In the genomic region with DNA sequence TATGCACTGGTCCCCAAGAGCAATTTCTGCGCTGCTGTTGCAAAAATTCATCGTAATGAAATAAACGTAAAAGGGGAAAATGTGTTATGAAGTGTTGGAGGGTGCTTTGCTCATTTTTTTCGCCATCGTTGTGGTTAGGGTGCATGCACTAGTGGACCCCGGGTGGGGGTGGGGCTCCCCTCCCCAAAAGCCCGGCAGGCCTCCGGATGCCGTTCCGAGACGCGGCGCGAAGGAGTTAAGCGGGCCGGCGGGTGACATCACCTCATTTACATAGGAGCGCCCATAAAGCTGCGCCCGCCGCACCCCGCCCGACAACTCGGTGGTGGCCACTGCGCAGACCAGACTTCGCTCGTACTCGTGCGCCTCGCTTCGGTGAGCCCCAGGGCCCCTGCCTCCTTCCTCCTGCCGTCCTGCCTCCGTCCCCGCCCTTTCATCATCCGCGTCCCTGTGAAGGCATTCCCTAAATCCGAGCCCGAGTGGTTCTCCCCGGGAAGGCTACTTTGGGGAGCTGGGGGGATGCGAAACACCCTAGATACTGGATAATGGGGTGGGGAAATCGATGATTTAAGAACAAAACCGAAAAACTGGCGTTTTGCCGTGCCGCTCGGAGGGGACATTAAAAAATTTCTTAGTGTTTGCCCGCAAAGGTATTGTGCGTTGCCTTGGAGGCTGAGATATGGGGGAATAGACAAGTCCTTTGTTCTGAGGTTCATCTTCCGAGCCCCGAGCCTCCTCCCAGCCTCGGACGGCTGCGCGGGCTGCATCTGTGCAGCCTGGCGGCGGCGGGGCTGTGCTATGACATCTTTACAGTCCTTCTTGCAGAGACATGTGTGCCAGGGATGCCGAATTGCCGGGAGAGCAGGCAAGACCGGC, we compare ENCODE assay signal across 8 cellular contexts. TPM values are rescaled to one million over a fixed set of nuclear protein-coding genes. Genes with fewer than 3 reads are reported as not detected.
DNase-seq lines count a peak whose midpoint lies in the region; TF ChIP-seq lines count a peak whose summit lies in the region.

A gene (plus strand): TSS at position 314 of the 873 bp plus-strand sequence.

- H3K9me2 ChIP-seq in DOHH2 (replicated peaks; ENCODE audit: control insufficient read depth, low read length): no peaks in the 10 kb centered on the region

- DNase-seq in HCEC 1CT (peak; percentile 77), NB4 (ENCODE audit: low read depth) (peak; percentile 92), SKM-1 treated with dmso at 0.1 percent for 144 hours (lab: John Stamatoyannopoulos, UW; ENCODE audit: unreplicated experiment) (peak; percentile 67), globus pallidus (ENCODE audit: low spot score) (peak; percentile 77), occipital lobe (lab: John Stamatoyannopoulos, UW) (peak; percentile 68), testis (peak; percentile 81)

- no peaks in the 10 kb centered on the region for H3K27me3 Mint-ChIP-seq in activated naive CD4-positive, alpha-beta T cell treated with anti-CD3 and anti-CD28 coated beads, Interleukin-2, amount 50 U/mL, for 24 hours

- WGBS in testis, 2 donors: 1 to 2% methylated on average over 20 to 47 of the region's 60 CpGs

- H3K4me2 ChIP-seq in DOHH2 (ENCODE audit: low read length): peak within 1 kb of the TSS; percentile 92

- no peaks in the 10 kb centered on the region for H4K20me1 ChIP-seq in DOHH2 (ENCODE audit: control insufficient read depth, insufficient read depth, low read depth, low read length)

- H3K27ac ChIP-seq in DOHH2 (ENCODE audit: low read depth, low read length) (peak within 1 kb of the TSS; percentile 99), testis (peak within 1 kb of the TSS; percentile 91 to 93)

- peaks cover 27% of the 10 kb centered on the region for H3K36me3 ChIP-seq in DOHH2 (ENCODE audit: control insufficient read depth, low read length)
- no peaks in the 10 kb centered on the region for H3K36me3 ChIP-seq in testis (ENCODE audit: low read depth, missing control alignments)

- peak within 1 kb of the TSS; percentile 98 for H3K27ac Mint-ChIP-seq in activated naive CD4-positive, alpha-beta T cell treated with anti-CD3 and anti-CD28 coated beads, Interleukin-2, amount 50 U/mL, for 24 hours

- H3K36me3 Mint-ChIP-seq in activated naive CD4-positive, alpha-beta T cell treated with anti-CD3 and anti-CD28 coated beads, Interleukin-2, amount 50 U/mL, for 24 hours: peaks cover 16% of the 10 kb centered on the region

- TF ChIP-seq POLR2A in NB4 (IDR thresholded peaks at IDR 0.05; ENCODE audit: extremely low read depth, insufficient read length): peak; percentile 98
- peak; percentile 62 for TF ChIP-seq POLR2A in testis (IDR thresholded peaks at IDR 0.05)

- H3K4me3 Mint-ChIP-seq in activated naive CD4-positive, alpha-beta T cell treated with anti-CD3 and anti-CD28 coated beads, Interleukin-2, amount 50 U/mL, for 24 hours: peak within 1 kb of the TSS; percentile 98

- TF ChIP-seq CTCF in DOHH2 (IDR thresholded peaks at IDR 0.05; ENCODE audit: low read depth, low read length, poor library complexity, severe bottlenecking) (no peak), NB4 (IDR thresholded peaks at IDR 0.05; ENCODE audit: low read depth, low read length) (no peak), testis (IDR thresholded peaks at IDR 0.05) (no peak)

- H3K27me3 ChIP-seq in DOHH2 (ENCODE audit: control insufficient read depth, low read length) (no peaks in the 10 kb centered on the region), testis (no peaks in the 10 kb centered on the region)

- no peaks in the 10 kb centered on the region for H3K9me3 ChIP-seq in DOHH2 (ENCODE audit: control insufficient read depth, insufficient read depth, low read length)
- no peaks in the 10 kb centered on the region for H3K9me3 ChIP-seq in testis

- H3K4me1 Mint-ChIP-seq in activated naive CD4-positive, alpha-beta T cell treated with anti-CD3 and anti-CD28 coated beads, Interleukin-2, amount 50 U/mL, for 24 hours: peaks cover 34% of the 10 kb centered on the region

- H3K79me2 ChIP-seq in DOHH2 (ENCODE audit: control insufficient read depth, low read length): peaks cover 43% of the 10 kb centered on the region

- H3K4me1 ChIP-seq in DOHH2 (ENCODE audit: control insufficient read depth, low read length) (peaks cover 70% of the 10 kb centered on the region), testis (no peaks in the 10 kb centered on the region)

- intact Hi-C loops in testis (cut with DNase I; ENCODE audit: low total_unique reads): loop anchor here (5.0 kb wide), 1 partner anchor 512 kb away; no protein-coding TSS in a partner anchor

- peaks cover 59% of the 10 kb centered on the region for H3F3A ChIP-seq in DOHH2 (ENCODE audit: control insufficient read depth, insufficient read depth)

- H3K9me3 Mint-ChIP-seq in activated naive CD4-positive, alpha-beta T cell treated with anti-CD3 and anti-CD28 coated beads, Interleukin-2, amount 50 U/mL, for 24 hours: no peaks in the 10 kb centered on the region

- H3K4me3 ChIP-seq in DOHH2 (ENCODE audit: low read length): peak within 1 kb of the TSS; percentile 93
- H3K4me3 ChIP-seq in NB4 (ENCODE audit: low read depth, low read length): peak within 1 kb of the TSS; percentile 96
- peak within 1 kb of the TSS; percentile 72 to 85 for H3K4me3 ChIP-seq in testis

RNA-seq across cellular contexts. Expression of the gene that starts here (rescaled TPM):
- total RNA-seq in occipital lobe (4,817 TPM), testis (100 to 1,000 TPM; 384 to 669 TPM)
- 1,448 TPM for polyA plus RNA-seq in testis (ENCODE audit: insufficient read depth, low read depth, low replicate concordance)

Comparison
In these comparisons a context has a peak if more than half of its experiments do, and no peak if none do; other contexts are left out.
1. Peak in every context shown above with its lines: DNase-seq, H3K4me3 ChIP-seq and H3K27ac ChIP-seq.